ENCODE assay signal across 34 cellular contexts in genomic region chr7:15035814-15036213, GRCh38.
"Had no signal": no experiment of that assay in that cellular context is flagged by ENCODE, and none has a peak within 500 bp of the region (broad histone marks: within the 10 kb centered on the region; RNA-seq: fewer than 3 reads in every experiment).

No MANE protein-coding gene starts in this region.

- H3K27me3 ChIP-seq: adrenal gland, ascending aorta, body of pancreas, brain microvascular endothelial cell, breast epithelium, cardiac muscle cell had no signal

- H3K36me3 ChIP-seq: adrenal gland, ascending aorta, brain microvascular endothelial cell, breast epithelium, cardiac muscle cell had no signal

- FAIRE-seq: astrocyte, bronchial epithelial cell had no signal

- H3K9me3 ChIP-seq: adrenal gland, ascending aorta, body of pancreas, breast epithelium had no signal

- H3K4me1 ChIP-seq: adrenal gland, ascending aorta, body of pancreas, breast epithelium had no signal

- H3K4me3 ChIP-seq: adrenal gland, ascending aorta, body of pancreas, breast epithelium, cardiac muscle cell had no signal

- ATAC-seq: activated naive CD4-positive, alpha-beta T cell treated with anti-CD3 and anti-CD28 coated beads, Interleukin-2, amount 50 U/mL, for 72 hours; activated naive CD8-positive, alpha-beta T cell treated with anti-CD3 and anti-CD28 coated beads, Interleukin-2, amount 50 U/mL, for 24 hours; activated T-cell treated with anti-CD3 and anti-CD28 coated beads, Interleukin-2, amount 50 U/mL, for 4 hours; activated T-cell treated with anti-CD3 and anti-CD28 coated beads, Interleukin-2, amount 50 U/mL, for 72 hours; activated T-helper 17 cell treated with anti-CD3 and anti-CD28 coated beads, Interleukin-2, amount 50 U/mL, for 72 hours; body of pancreas had no signal

- DNase-seq: activated effector memory CD4-positive, alpha-beta T cell treated with anti-CD3 and anti-CD28 coated beads, Interleukin-2, amount 50 U/mL, for 16 hours; activated effector memory CD4-positive, alpha-beta T cell treated with Interleukin-2 at 50 U/mL for 16 hours; activated gamma-delta T cell; activated gamma-delta T cell treated with Interleukin-2 at 50 U/mL for 16 hours; activated naive CD4-positive, alpha-beta T cell; activated naive CD4-positive, alpha-beta T cell treated with anti-CD3 and anti-CD28 coated beads for 36 hours; activated naive CD4-positive, alpha-beta T cell treated with anti-CD3 and anti-CD28 coated beads, Interleukin-2, amount 10 ng/mL, durations not matched to agents 7 days and 5 days; activated naive CD4-positive, alpha-beta T cell treated with anti-CD3 and anti-CD28 coated beads, Interleukin-2, amount 50 U/mL, for 16 hours; activated naive CD4-positive, alpha-beta T cell treated with Interleukin-2 at 50 U/mL for 16 hours; activated naive CD8-positive, alpha-beta T cell treated with anti-CD3 and anti-CD28 coated beads for 36 hours; activated naive CD8-positive, alpha-beta T cell treated with anti-CD3 and anti-CD28 coated beads, Interleukin-2, amount 10 ng/mL, durations not matched to agents 7 days and 5 days; activated naive CD8-positive, alpha-beta T cell treated with anti-CD3 and anti-CD28 coated beads, Interleukin-2, amount 50 U/mL, for 24 hours; activated T-cell treated with anti-CD3 and anti-CD28 coated beads, Interleukin-2, amount 50 U/mL, for 1 hour; activated T-cell treated with anti-CD3 and anti-CD28 coated beads, Interleukin-2, amount 50 U/mL, for 24 hours; activated T-cell treated with anti-CD3 and anti-CD28 coated beads, Interleukin-2, amount 50 U/mL, for 4 hours; activated T-cell treated with anti-CD3 and anti-CD28 coated beads, Interleukin-2, amount 50 U/mL, for 48 hours; activated T-cell treated with anti-CD3 and anti-CD28 coated beads, Interleukin-2, amount 50 U/mL, for 72 hours; adrenal gland; amniotic stem cell; amygdala; anterior cingulate cortex; aorta; body of pancreas; brain microvascular endothelial cell; caudate nucleus; central memory CD4-positive, alpha-beta T cell; cerebellar nuclear complex had no signal

- H3K27ac ChIP-seq: adrenal gland, ascending aorta, body of pancreas, brain microvascular endothelial cell, breast epithelium, cardiac muscle cell had no signal
